ENCODE assay signal across 8 cellular contexts in the genomic region with DNA sequence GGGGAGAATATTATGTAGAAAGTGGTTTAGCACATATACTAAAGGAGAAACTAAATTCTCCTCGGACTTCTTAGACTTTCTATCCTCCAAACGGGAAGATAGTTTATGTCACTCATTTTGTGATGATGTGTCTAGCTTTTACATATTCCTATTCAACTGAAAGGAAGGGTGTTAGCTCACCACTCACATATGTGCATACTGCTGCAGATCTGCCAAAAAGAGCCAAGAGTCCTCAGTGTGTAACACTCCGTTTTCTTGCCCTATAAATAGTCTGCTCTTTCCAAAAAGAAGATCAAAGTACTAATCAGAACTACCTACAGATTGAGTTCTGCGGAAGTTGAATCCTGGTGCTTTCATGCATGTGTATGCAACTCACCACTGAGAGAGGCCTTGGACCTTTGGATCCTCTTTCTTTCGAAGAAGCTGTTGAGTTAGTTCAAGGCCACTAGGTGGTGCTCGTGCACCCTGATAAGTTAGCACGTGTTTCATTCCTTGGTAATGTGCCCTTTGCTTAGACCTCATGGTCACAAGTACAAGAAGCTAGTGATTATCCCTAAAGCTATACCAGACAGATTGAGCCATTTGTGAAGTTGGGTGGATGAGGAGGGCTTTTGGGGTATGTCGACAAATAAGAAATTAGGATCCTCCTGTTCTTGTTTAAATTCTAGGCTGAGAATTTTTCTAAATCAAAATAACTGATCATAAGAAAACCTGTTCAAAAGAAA. TPM values are rescaled to one million over a fixed set of nuclear protein-coding genes. Genes with fewer than 3 reads are reported as not detected.
DNase-seq lines count a peak whose midpoint lies in the region; ATAC-seq and TF ChIP-seq lines count a peak whose summit lies in the region.

No MANE protein-coding gene starts in this region.

- H3K27me3 Mint-ChIP-seq in type B pancreatic cell = no peaks in the 10 kb centered on the region

- no peak overlapping the region for H3K4me3 Mint-ChIP-seq in type B pancreatic cell

- TF ChIP-seq EP300 in gastroesophageal sphincter (IDR thresholded peaks at IDR 0.05) (no peak), ovary (IDR thresholded peaks at IDR 0.05) (no peak)

- H3K9me3 Mint-ChIP-seq in type B pancreatic cell = no peaks in the 10 kb centered on the region

- H3K27ac Mint-ChIP-seq in type B pancreatic cell = peak overlapping the region; percentile 30

- ATAC-seq in gastroesophageal sphincter = peak; percentile 83

- DNase-seq in GM10266 (ENCODE audit: extremely low spot score) (peak; percentile 86), HFF-Myc (ENCODE audit: extremely low read depth, low read depth) (peak; percentile 96), NAMALWA (ENCODE audit: low spot score) (peak; percentile 96), SJSA1 (ENCODE audit: low read depth in 1 of 2, low spot score in 2 of 2) (peak; percentile 65 to 68), ovary (peak; percentile 71 to 84 (median 77)), type B pancreatic cell (ENCODE audit: extremely low spot score, unreplicated experiment) (peak; percentile 75)
- peak; percentile 62 for DNase-seq in activated gamma-delta T cell treated with anti-CD3 and anti-CD28 coated beads, Interleukin-2, amount 50 U/mL, for 16 hours (ENCODE audit: low read depth)

- WGBS in gastroesophageal sphincter (ENCODE audit: low coverage in 1 of 2), 2 donors = 16 to 19% methylated on average over 2 to 8 of the region's 8 CpGs
- 15 to 20% (median 20%) methylated on average over 8 of the region's 8 CpGs for WGBS in ovary, 3 donors

- TF ChIP-seq POLR2A in gastroesophageal sphincter (IDR thresholded peaks at IDR 0.05) (no peak), ovary (IDR thresholded peaks at IDR 0.05) (no peak)

- peak; percentile 85 for TF ChIP-seq CTCF in GM10266 (IDR thresholded peaks at IDR 0.05; ENCODE audit: control insufficient read depth, insufficient read depth, low read depth, missing control alignments)
- TF ChIP-seq CTCF in HFF-Myc (IDR thresholded peaks at IDR 0.05; ENCODE audit: low read depth, low read length, missing control alignments) = peak; percentile 78
- TF ChIP-seq CTCF in gastroesophageal sphincter (IDR thresholded peaks at IDR 0.05) = peak; percentile 77 to 86 (median 83)
- TF ChIP-seq CTCF in ovary (IDR thresholded peaks at IDR 0.05) = peak; percentile 67 to 78 (median 69)
- TF ChIP-seq CTCF in type B pancreatic cell (conservative IDR thresholded peaks at IDR 0.05) = peak; percentile 93

- H3K4me3 ChIP-seq in HFF-Myc (replicated peaks; ENCODE audit: low read depth, low read length) (no peak overlapping the region), SJSA1 (no peak overlapping the region), gastroesophageal sphincter (no peak overlapping the region), ovary (no peak overlapping the region)

- H3K36me3 ChIP-seq in SJSA1 (peaks cover 11% of the 10 kb centered on the region), gastroesophageal sphincter (peaks cover 0 to 25% of the 10 kb centered on the region in 2 donors), ovary (no peaks in the 10 kb centered on the region)

- peaks cover 16% of the 10 kb centered on the region for H3K36me3 Mint-ChIP-seq in type B pancreatic cell

- no peaks in the 10 kb centered on the region for H3K9me3 ChIP-seq in SJSA1 (replicated peaks)
- H3K9me3 ChIP-seq in gastroesophageal sphincter = no peaks in the 10 kb centered on the region
- no peaks in the 10 kb centered on the region for H3K9me3 ChIP-seq in ovary

- H3K27me3 ChIP-seq in SJSA1 (replicated peaks) = no peaks in the 10 kb centered on the region
- H3K27me3 ChIP-seq in gastroesophageal sphincter = no peaks in the 10 kb centered on the region
- no peaks in the 10 kb centered on the region for H3K27me3 ChIP-seq in ovary

- H3K4me1 ChIP-seq in SJSA1 (replicated peaks) (no peaks in the 10 kb centered on the region), gastroesophageal sphincter (no peaks in the 10 kb centered on the region), ovary (ENCODE audit: insufficient read depth) (no peaks in the 10 kb centered on the region)

- no peak overlapping the region for H3K27ac ChIP-seq in SJSA1
- no peak overlapping the region for H3K27ac ChIP-seq in gastroesophageal sphincter
- no peak overlapping the region for H3K27ac ChIP-seq in ovary

- H3K4me1 Mint-ChIP-seq in type B pancreatic cell (ENCODE audit: unreplicated experiment) = peaks cover 17% of the 10 kb centered on the region

- intact Hi-C loops in ovary (cut with DNase I) = loop anchor here (1.0 to 5.0 kb wide), 4 partner anchors 162 to 167 kb away; no protein-coding TSS in a partner anchor

RNA-seq across cellular contexts. Expression of a gene that starts 14.1 kb away (rescaled TPM):
- 38.3 and 44.6 TPM in 2 replicates for total RNA-seq in SJSA1 (2014; rRNA removed; shearing (Covaris generic))
- 10 to 100 TPM; 17.9 to 27.4 (median 23.5) TPM for total RNA-seq in gastroesophageal sphincter
- 10 to 100 TPM; 21.0 to 33.6 (median 25.6) TPM for total RNA-seq in ovary
- polyA plus RNA-seq in ovary = 10 to 100 TPM; 28.5 to 30.7 TPM
- 24.2 and 37.2 TPM in 2 replicates for total RNA-seq in type B pancreatic cell (ENCODE audit: low replicate concordance)

RNA-seq across cellular contexts. Expression of a gene that starts 43.1 kb away (rescaled TPM):
- 12.7 and 17.8 TPM in 2 replicates for total RNA-seq in SJSA1 (2014; rRNA removed; shearing (Covaris generic))
- 10 to 100 TPM; 16.6 to 30.7 (median 21.0) TPM for total RNA-seq in gastroesophageal sphincter
- total RNA-seq in ovary = 10 to 100 TPM; 13.9 to 32.9 (median 25.2) TPM
- 10 to 100 TPM; 23.1 to 30.0 TPM for polyA plus RNA-seq in ovary
- total RNA-seq in type B pancreatic cell (ENCODE audit: low replicate concordance) = 42.6 and 44.1 TPM in 2 replicates
